1 cellular context compared by ENCODE assay signal in genomic region chr5:172564187-172564586, GRCh38.
TF ChIP-seq lines count a peak whose summit lies in the region.

No MANE protein-coding gene starts in this region.

TF ChIP-seq in HepG2, 621 proteins besides CTCF, POLR2A, EP300 and RAD21 (continued from another document and continues in another):
- TF ChIP-seq, protein P1, sequence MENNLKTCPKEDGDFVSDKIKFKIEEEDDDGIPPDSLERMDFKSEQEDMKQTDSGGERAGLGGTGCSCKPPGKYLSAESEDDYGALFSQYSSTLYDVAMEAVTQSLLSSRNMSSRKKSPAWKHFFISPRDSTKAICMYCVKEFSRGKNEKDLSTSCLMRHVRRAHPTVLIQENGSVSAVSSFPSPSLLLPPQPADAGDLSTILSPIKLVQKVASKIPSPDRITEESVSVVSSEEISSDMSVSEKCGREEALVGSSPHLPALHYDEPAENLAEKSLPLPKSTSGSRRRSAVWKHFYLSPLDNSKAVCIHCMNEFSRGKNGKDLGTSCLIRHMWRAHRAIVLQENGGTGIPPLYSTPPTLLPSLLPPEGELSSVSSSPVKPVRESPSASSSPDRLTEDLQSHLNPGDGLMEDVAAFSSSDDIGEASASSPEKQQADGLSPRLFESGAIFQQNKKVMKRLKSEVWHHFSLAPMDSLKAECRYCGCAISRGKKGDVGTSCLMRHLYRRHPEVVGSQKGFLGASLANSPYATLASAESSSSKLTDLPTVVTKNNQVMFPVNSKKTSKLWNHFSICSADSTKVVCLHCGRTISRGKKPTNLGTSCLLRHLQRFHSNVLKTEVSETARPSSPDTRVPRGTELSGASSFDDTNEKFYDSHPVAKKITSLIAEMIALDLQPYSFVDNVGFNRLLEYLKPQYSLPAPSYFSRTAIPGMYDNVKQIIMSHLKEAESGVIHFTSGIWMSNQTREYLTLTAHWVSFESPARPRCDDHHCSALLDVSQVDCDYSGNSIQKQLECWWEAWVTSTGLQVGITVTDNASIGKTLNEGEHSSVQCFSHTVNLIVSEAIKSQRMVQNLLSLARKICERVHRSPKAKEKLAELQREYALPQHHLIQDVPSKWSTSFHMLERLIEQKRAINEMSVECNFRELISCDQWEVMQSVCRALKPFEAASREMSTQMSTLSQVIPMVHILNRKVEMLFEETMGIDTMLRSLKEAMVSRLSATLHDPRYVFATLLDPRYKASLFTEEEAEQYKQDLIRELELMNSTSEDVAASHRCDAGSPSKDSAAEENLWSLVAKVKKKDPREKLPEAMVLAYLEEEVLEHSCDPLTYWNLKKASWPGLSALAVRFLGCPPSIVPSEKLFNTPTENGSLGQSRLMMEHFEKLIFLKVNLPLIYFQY (CRISPR knock-in tag; IDR thresholded peaks at IDR 0.05; ENCODE audit: borderline replicate concordance): no peak
- TF ChIP-seq NR2C2 (CRISPR knock-in tag; IDR thresholded peaks at IDR 0.05; ENCODE audit: borderline replicate concordance) (0 out of 2 replicates have a peak, but pooled peaks have one; percentile 21), ZNF333 (CRISPR knock-in tag; IDR thresholded peaks at IDR 0.05; ENCODE audit: borderline replicate concordance) (no peak), ZNF431 (CRISPR knock-in tag; IDR thresholded peaks at IDR 0.05; ENCODE audit: borderline replicate concordance, low read depth) (no peak), KLF9 (CRISPR knock-in tag; IDR thresholded peaks at IDR 0.05; ENCODE audit: low read depth) (no peak), DBP (CRISPR knock-in tag; IDR thresholded peaks at IDR 0.05; ENCODE audit: not compliant biosample characterization) (no peak), GATAD1 (CRISPR knock-in tag; IDR thresholded peaks at IDR 0.05) (no peak), ZKSCAN5 (CRISPR knock-in tag; IDR thresholded peaks at IDR 0.05) (no peak), SIX1 (CRISPR knock-in tag; IDR thresholded peaks at IDR 0.05; ENCODE audit: borderline replicate concordance) (peak; percentile 39; the same call in 1 of the 2 replicates), ZNF256 (CRISPR knock-in tag; conservative IDR thresholded peaks at IDR 0.05) (no peak), ZNF776 (CRISPR knock-in tag; IDR thresholded peaks at IDR 0.05) (no peak), POLR2G (IDR thresholded peaks at IDR 0.05; ENCODE audit: low read depth, low read length) (no peak), ZBTB40 (IDR thresholded peaks at IDR 0.05) (no peak), ZBTB40 (CRISPR knock-in tag; IDR thresholded peaks at IDR 0.05) (no peak), ZBTB1 (CRISPR knock-in tag; IDR thresholded peaks at IDR 0.05; ENCODE audit: borderline replicate concordance) (no peak), ZNF282 (IDR thresholded peaks at IDR 0.05; ENCODE audit: partially characterized antibody) (no peak), HNF4G (IDR thresholded peaks at IDR 0.05; ENCODE audit: borderline replicate concordance, low read depth, low read length) (no peak), HNF4G (CRISPR knock-in tag; IDR thresholded peaks at IDR 0.05; ENCODE audit: borderline replicate concordance, low read depth) (no peak), SMC3 (IDR thresholded peaks at IDR 0.05; ENCODE audit: low read length) (no peak), NRL (CRISPR knock-in tag; IDR thresholded peaks at IDR 0.05; ENCODE audit: borderline replicate concordance) (no peak), ZBTB44 (CRISPR knock-in tag; IDR thresholded peaks at IDR 0.05) (no peak), RFXANK (CRISPR knock-in tag; IDR thresholded peaks at IDR 0.05) (no peak), JUND (CRISPR knock-in tag; IDR thresholded peaks at IDR 0.05) (peak; percentile 70), ZC3H4 (CRISPR knock-in tag; IDR thresholded peaks at IDR 0.05; ENCODE audit: borderline replicate concordance) (no peak), ZNF780A (CRISPR knock-in tag; IDR thresholded peaks at IDR 0.05) (peak; percentile 99), KLF11 (CRISPR knock-in tag; IDR thresholded peaks at IDR 0.05) (no peak), NFYC (CRISPR knock-in tag; IDR thresholded peaks at IDR 0.05) (no peak), ZNF775 (CRISPR knock-in tag; IDR thresholded peaks at IDR 0.05; ENCODE audit: borderline replicate concordance) (no peak), ZNF3 (CRISPR knock-in tag; IDR thresholded peaks at IDR 0.05) (no peak)
- TF ChIP-seq, protein P2, sequence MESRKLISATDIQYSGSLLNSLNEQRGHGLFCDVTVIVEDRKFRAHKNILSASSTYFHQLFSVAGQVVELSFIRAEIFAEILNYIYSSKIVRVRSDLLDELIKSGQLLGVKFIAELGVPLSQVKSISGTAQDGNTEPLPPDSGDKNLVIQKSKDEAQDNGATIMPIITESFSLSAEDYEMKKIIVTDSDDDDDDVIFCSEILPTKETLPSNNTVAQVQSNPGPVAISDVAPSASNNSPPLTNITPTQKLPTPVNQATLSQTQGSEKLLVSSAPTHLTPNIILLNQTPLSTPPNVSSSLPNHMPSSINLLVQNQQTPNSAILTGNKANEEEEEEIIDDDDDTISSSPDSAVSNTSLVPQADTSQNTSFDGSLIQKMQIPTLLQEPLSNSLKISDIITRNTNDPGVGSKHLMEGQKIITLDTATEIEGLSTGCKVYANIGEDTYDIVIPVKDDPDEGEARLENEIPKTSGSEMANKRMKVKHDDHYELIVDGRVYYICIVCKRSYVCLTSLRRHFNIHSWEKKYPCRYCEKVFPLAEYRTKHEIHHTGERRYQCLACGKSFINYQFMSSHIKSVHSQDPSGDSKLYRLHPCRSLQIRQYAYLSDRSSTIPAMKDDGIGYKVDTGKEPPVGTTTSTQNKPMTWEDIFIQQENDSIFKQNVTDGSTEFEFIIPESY (CRISPR knock-in tag; IDR thresholded peaks at IDR 0.05): no peak
- TF ChIP-seq, protein P3, sequence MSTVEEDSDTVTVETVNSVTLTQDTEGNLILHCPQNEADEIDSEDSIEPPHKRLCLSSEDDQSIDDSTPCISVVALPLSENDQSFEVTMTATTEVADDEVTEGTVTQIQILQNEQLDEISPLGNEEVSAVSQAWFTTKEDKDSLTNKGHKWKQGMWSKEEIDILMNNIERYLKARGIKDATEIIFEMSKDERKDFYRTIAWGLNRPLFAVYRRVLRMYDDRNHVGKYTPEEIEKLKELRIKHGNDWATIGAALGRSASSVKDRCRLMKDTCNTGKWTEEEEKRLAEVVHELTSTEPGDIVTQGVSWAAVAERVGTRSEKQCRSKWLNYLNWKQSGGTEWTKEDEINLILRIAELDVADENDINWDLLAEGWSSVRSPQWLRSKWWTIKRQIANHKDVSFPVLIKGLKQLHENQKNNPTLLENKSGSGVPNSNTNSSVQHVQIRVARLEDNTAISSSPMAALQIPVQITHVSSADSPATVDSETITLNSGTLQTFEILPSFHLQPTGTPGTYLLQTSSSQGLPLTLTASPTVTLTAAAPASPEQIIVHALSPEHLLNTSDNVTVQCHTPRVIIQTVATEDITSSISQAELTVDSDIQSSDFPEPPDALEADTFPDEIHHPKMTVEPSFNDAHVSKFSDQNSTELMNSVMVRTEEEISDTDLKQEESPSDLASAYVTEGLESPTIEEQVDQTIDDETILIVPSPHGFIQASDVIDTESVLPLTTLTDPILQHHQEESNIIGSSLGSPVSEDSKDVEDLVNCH (CRISPR knock-in tag; IDR thresholded peaks at IDR 0.05): no peak
- TF ChIP-seq, protein P4, sequence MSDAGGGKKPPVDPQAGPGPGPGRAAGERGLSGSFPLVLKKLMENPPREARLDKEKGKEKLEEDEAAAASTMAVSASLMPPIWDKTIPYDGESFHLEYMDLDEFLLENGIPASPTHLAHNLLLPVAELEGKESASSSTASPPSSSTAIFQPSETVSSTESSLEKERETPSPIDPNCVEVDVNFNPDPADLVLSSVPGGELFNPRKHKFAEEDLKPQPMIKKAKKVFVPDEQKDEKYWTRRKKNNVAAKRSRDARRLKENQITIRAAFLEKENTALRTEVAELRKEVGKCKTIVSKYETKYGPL (CRISPR knock-in tag; IDR thresholded peaks at IDR 0.05): no peak
- TF ChIP-seq, protein P5, sequence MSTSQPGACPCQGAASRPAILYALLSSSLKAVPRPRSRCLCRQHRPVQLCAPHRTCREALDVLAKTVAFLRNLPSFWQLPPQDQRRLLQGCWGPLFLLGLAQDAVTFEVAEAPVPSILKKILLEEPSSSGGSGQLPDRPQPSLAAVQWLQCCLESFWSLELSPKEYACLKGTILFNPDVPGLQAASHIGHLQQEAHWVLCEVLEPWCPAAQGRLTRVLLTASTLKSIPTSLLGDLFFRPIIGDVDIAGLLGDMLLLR (CRISPR knock-in tag; IDR thresholded peaks at IDR 0.05): 0 out of 2 replicates have a peak, but pooled peaks have one; percentile 31
- TF ChIP-seq, protein P6, sequence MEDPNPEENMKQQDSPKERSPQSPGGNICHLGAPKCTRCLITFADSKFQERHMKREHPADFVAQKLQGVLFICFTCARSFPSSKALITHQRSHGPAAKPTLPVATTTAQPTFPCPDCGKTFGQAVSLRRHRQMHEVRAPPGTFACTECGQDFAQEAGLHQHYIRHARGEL (CRISPR knock-in tag; IDR thresholded peaks at IDR 0.05): no peak
- TF ChIP-seq, protein P7, sequence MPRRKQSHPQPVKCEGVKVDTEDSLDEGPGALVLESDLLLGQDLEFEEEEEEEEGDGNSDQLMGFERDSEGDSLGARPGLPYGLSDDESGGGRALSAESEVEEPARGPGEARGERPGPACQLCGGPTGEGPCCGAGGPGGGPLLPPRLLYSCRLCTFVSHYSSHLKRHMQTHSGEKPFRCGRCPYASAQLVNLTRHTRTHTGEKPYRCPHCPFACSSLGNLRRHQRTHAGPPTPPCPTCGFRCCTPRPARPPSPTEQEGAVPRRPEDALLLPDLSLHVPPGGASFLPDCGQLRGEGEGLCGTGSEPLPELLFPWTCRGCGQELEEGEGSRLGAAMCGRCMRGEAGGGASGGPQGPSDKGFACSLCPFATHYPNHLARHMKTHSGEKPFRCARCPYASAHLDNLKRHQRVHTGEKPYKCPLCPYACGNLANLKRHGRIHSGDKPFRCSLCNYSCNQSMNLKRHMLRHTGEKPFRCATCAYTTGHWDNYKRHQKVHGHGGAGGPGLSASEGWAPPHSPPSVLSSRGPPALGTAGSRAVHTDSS (CRISPR knock-in tag; conservative IDR thresholded peaks at IDR 0.05): no peak
